Comparison of ENCODE assay signal across 37 cellular contexts in genomic region chr22:30452861-30453260, GRCh38. TPM values are rescaled to one million over a fixed set of nuclear protein-coding genes. Genes with fewer than 3 reads are reported as not detected.
"Had no signal": no experiment of that assay in that cellular context is flagged by ENCODE, and none has a peak within 500 bp of the region (broad histone marks: within the 10 kb centered on the region; RNA-seq: fewer than 3 reads in every experiment).

No MANE protein-coding gene starts in this region.

- DNase-seq: effector memory CD4-positive, alpha-beta T cell; foreskin keratinocyte; heart left ventricle; immature natural killer cell; islet precursor cell; kidney glomerular epithelial cell; left colon; left ventricle myocardium inferior; mammary epithelial cell; mesendoderm; midbrain; naive thymus-derived CD4-positive, alpha-beta T cell; stimulated activated CD4-positive, alpha-beta T cell treated with anti-CD3 and anti-CD28 coated beads, Interleukin-12 subunit alpha, Interleukin-12 subunit beta, amount 100 ng/mL, for 4 hours; stimulated activated CD4-positive, alpha-beta T cell treated with anti-CD3 and anti-CD28 coated beads, Interleukin-1b, Interleukin-23, amount 100 ng/mL, for 48 hours; stimulated activated CD4-positive, alpha-beta T cell treated with anti-CD3 and anti-CD28 coated beads, Interleukin-4, amount 100 ng/mL, for 1 hour; stimulated activated CD8-positive, alpha-beta memory T cell treated with anti-CD3 and anti-CD28 coated beads, Interleukin-4, amount 100 ng/mL, for 48 hours; stimulated activated naive CD4-positive, alpha-beta T cell; stimulated activated naive CD8-positive, alpha-beta T cell treated with anti-CD3 and anti-CD28 coated beads, Interleukin-15, amount 100 ng/mL, for 72 hours; tibial artery had no signal

- H3K4me3 Mint-ChIP-seq: dendritic cell treated with granulocyte-macrophage colony-stimulating factor and Interleukin-4, amounts not matched to agents 40 ng/mL and 50 ng/mL, for 4 days; immature natural killer cell; naive thymus-derived CD4-positive, alpha-beta T cell; nephron; neural progenitor cell; stimulated activated naive CD8-positive, alpha-beta T cell treated with anti-CD3 and anti-CD28 coated beads, Interleukin-15, amount 100 ng/mL, for 72 hours; type B pancreatic cell had no signal

- H3K36me3 Mint-ChIP-seq: immature natural killer cell; naive thymus-derived CD4-positive, alpha-beta T cell; neural progenitor cell; type B pancreatic cell had no signal

- H3K27ac Mint-ChIP-seq: dendritic cell treated with granulocyte-macrophage colony-stimulating factor and Interleukin-4, amounts not matched to agents 40 ng/mL and 50 ng/mL, for 4 days; immature natural killer cell; naive thymus-derived CD4-positive, alpha-beta T cell; nephron; neural progenitor cell; type B pancreatic cell had no signal

- H3K4me1 Mint-ChIP-seq: immature natural killer cell; naive thymus-derived CD4-positive, alpha-beta T cell; nephron; stimulated activated naive CD8-positive, alpha-beta T cell treated with anti-CD3 and anti-CD28 coated beads, Interleukin-15, amount 100 ng/mL, for 72 hours had no signal

- H3K9me3 Mint-ChIP-seq: nephron; neural progenitor cell; stimulated activated naive CD8-positive, alpha-beta T cell treated with anti-CD3 and anti-CD28 coated beads, Interleukin-15, amount 100 ng/mL, for 72 hours; type B pancreatic cell had no signal

RNA-seq across cellular contexts. Expression of gene SEC14L3, which starts 19.0 kb away (rescaled TPM):
- total RNA-seq: endothelial cell of umbilical vein; epithelial cell of proximal tubule; esophagus muscularis mucosa; fibroblast of lung; foreskin keratinocyte; gastroesophageal sphincter; heart left ventricle; hepatocyte; left colon; left ventricle myocardium inferior; mammary epithelial cell; mucosa of gallbladder; naive thymus-derived CD4-positive, alpha-beta T cell; osteoblast; prostate gland; right atrium auricular region; sciatic nerve; smooth muscle cell; temporal lobe; urinary bladder had no signal

RNA-seq across cellular contexts. Expression of gene SEC14L4, which starts 52.6 kb away (rescaled TPM):
- total RNA-seq: endothelial cell of umbilical vein; epithelial cell of proximal tubule; esophagus muscularis mucosa; gastroesophageal sphincter; hepatocyte; left colon; mammary epithelial cell; naive thymus-derived CD4-positive, alpha-beta T cell; right atrium auricular region; smooth muscle cell had no signal
